In genomic region chr10:33236916-33237315, GRCh38 we compare ENCODE assay signal across 2 cellular contexts.
TF ChIP-seq lines count a peak whose summit lies in the region.

No MANE protein-coding gene starts in this region.

TF ChIP-seq in A549, 52 proteins besides CTCF, POLR2A, EP300 and RAD21:
- TF ChIP-seq PBX3 (IDR thresholded peaks at IDR 0.05): no peak
- no peak for TF ChIP-seq ZFP36 (IDR thresholded peaks at IDR 0.05; ENCODE audit: borderline replicate concordance, partially characterized antibody)

TF ChIP-seq in IMR-90, 13 proteins besides CTCF, POLR2A, EP300 and RAD21:
- no peak for TF ChIP-seq SMC3 (IDR thresholded peaks at IDR 0.05; ENCODE audit: low read depth, low read length)
- no peak for TF ChIP-seq BHLHE40 (IDR thresholded peaks at IDR 0.05; ENCODE audit: low read depth, low read length)
- TF ChIP-seq MXI1 (IDR thresholded peaks at IDR 0.05; ENCODE audit: borderline replicate concordance, low read depth, low read length): no peak
- TF ChIP-seq CEBPB (IDR thresholded peaks at IDR 0.05; ENCODE audit: low read depth, low read length): no peak
- TF ChIP-seq RCOR1 (IDR thresholded peaks at IDR 0.05; ENCODE audit: insufficient replicate concordance, low read length): no peak
- TF ChIP-seq ELK1 (IDR thresholded peaks at IDR 0.05; ENCODE audit: borderline replicate concordance, low read depth, low read length): no peak
- TF ChIP-seq NFE2L2 (IDR thresholded peaks at IDR 0.05; ENCODE audit: low read depth, low read length): no peak
- TF ChIP-seq CHD1 (IDR thresholded peaks at IDR 0.05; ENCODE audit: low read depth, low read length): no peak
- no peak for TF ChIP-seq MAZ (IDR thresholded peaks at IDR 0.05; ENCODE audit: borderline replicate concordance, low read depth, low read length)
- TF ChIP-seq FOS (IDR thresholded peaks at IDR 0.05; ENCODE audit: low read depth, low read length): no peak
